Comparison of ENCODE assay signal across 12 cellular contexts in genomic region chr2:197208029-197208428, GRCh38.
DNase-seq lines count a peak whose midpoint lies in the region; ATAC-seq and TF ChIP-seq lines count a peak whose summit lies in the region.
"Had no signal": no experiment of that assay in that cellular context is flagged by ENCODE, and none has a peak within 500 bp of the region (broad histone marks: within the 10 kb centered on the region; RNA-seq: fewer than 3 reads in every experiment).

No MANE protein-coding gene starts in this region.

- no peak for TF ChIP-seq POLR2A in transverse colon (IDR thresholded peaks at IDR 0.05)

- peak overlapping the region; percentile 97 for H3K27ac Mint-ChIP-seq in activated naive CD4-positive, alpha-beta T cell treated with anti-CD3 and anti-CD28 coated beads for 36 hours
- peak overlapping the region; percentile 93 for H3K27ac Mint-ChIP-seq in activated CD4-positive, alpha-beta memory T cell treated with anti-CD3 and anti-CD28 coated beads, Interleukin-2, amount 10 ng/mL, durations not matched to agents 7 days and 5 days

- H3K4me1 ChIP-seq in left lung (peaks cover 48 to 86% of the 10 kb centered on the region in 2 donors), transverse colon (peaks cover 7 to 75% (median 18%) of the 10 kb centered on the region in 4 donors), left ventricle myocardium inferior (peaks cover 39% of the 10 kb centered on the region)

- H3K9me3 Mint-ChIP-seq in activated naive CD4-positive, alpha-beta T cell treated with anti-CD3 and anti-CD28 coated beads for 36 hours, result no peaks in the 10 kb centered on the region
- no peaks in the 10 kb centered on the region for H3K9me3 Mint-ChIP-seq in activated CD4-positive, alpha-beta memory T cell treated with anti-CD3 and anti-CD28 coated beads, Interleukin-2, amount 10 ng/mL, durations not matched to agents 7 days and 5 days

- no peaks in the 10 kb centered on the region for H3K27me3 Mint-ChIP-seq in activated naive CD4-positive, alpha-beta T cell treated with anti-CD3 and anti-CD28 coated beads for 36 hours (ENCODE audit: low read depth)
- no peaks in the 10 kb centered on the region for H3K27me3 Mint-ChIP-seq in activated CD4-positive, alpha-beta memory T cell treated with anti-CD3 and anti-CD28 coated beads, Interleukin-2, amount 10 ng/mL, durations not matched to agents 7 days and 5 days

- in situ Hi-C loops in transverse colon (cut with MboI; ENCODE audit: low pct_ligation_motif_present in 1 of 4, low pct_unique_long_range_greater_than_20kb in 1 of 4, low sequenced_read_pairs in 3 of 4), result no loop called here

- no peaks in the 10 kb centered on the region for H3K9me3 ChIP-seq in left lung
- H3K9me3 ChIP-seq in transverse colon, result no peaks in the 10 kb centered on the region
- H3K9me3 ChIP-seq in left ventricle myocardium inferior (replicated peaks), result no peaks in the 10 kb centered on the region

- WGBS in transverse colon (ENCODE audit: low coverage in 1 of 2), 2 donors, result 46 to 76% methylated on average over 2 to 5 of the region's 5 CpGs

- TF ChIP-seq CTCF in left lung (IDR thresholded peaks at IDR 0.05) (no peak), transverse colon (IDR thresholded peaks at IDR 0.05) (no peak), left ventricle myocardium inferior (IDR thresholded peaks at IDR 0.05; ENCODE audit: borderline replicate concordance) (no peak)

- intact Hi-C loops in activated naive CD4-positive, alpha-beta T cell treated with anti-CD3 and anti-CD28 coated beads for 36 hours (cut with micrococcal nuclease), result loop anchor here (10.0 kb wide), 1 partner anchor 797 kb away; no protein-coding TSS in a partner anchor
- intact Hi-C loops in left lung (cut with DNase I), result no loop called here
- intact Hi-C loops in transverse colon (cut with DNase I; ENCODE audit: low total_unique reads), result no loop called here
- intact Hi-C loops in left ventricle myocardium inferior (cut with micrococcal nuclease), result no loop called here

- H3K27ac ChIP-seq in left lung (peak overlapping the region; percentile 72 to 76), transverse colon (peak overlapping the region; percentile 45 to 69 (median 64)), left ventricle myocardium inferior (replicated peaks) (no peak overlapping the region)

- H3K4me3 Mint-ChIP-seq in activated naive CD4-positive, alpha-beta T cell treated with anti-CD3 and anti-CD28 coated beads for 36 hours, result peak overlapping the region; percentile 72
- H3K4me3 Mint-ChIP-seq in activated CD4-positive, alpha-beta memory T cell treated with anti-CD3 and anti-CD28 coated beads, Interleukin-2, amount 10 ng/mL, durations not matched to agents 7 days and 5 days, result no peak overlapping the region

- DNase-seq in activated naive CD4-positive, alpha-beta T cell treated with anti-CD3 and anti-CD28 coated beads for 36 hours, result peak; percentile 51
- DNase-seq in activated naive CD4-positive, alpha-beta T cell treated with anti-CD3 and anti-CD28 coated beads, Interleukin-2, amount 50 U/mL, for 16 hours, result no peak
- no peak for DNase-seq in activated CD4-positive, alpha-beta memory T cell treated with anti-CD3 and anti-CD28 coated beads, Interleukin-2, amount 10 ng/mL, durations not matched to agents 7 days and 5 days
- no peak for DNase-seq in left lung
- DNase-seq in transverse colon, result no peak
- no peak for DNase-seq in DMS153 (lab: John Stamatoyannopoulos, UW)
- no peak for DNase-seq in left ventricle myocardium inferior
- no peak for DNase-seq in DMS 273 treated with DMSO at 0.1 percent for 48 hours (lab: John Stamatoyannopoulos, UW)
- DNase-seq: hypothalamus, NCI-H2171, trophoblast cell had no signal

- no peak for ATAC-seq in left lung
- ATAC-seq: SK-N-SH treated with all-trans-retinoic acid at 6 μM for 48 hours had no signal

- TF ChIP-seq EP300 in transverse colon (IDR thresholded peaks at IDR 0.05; ENCODE audit: low read depth), result no peak

- H3K27me3 ChIP-seq in left lung (no peaks in the 10 kb centered on the region), transverse colon (no peaks in the 10 kb centered on the region), left ventricle myocardium inferior (ENCODE audit: low read depth) (no peaks in the 10 kb centered on the region)

- POLR2A ChIA-PET in activated CD4-positive, alpha-beta memory T cell treated with anti-CD3 and anti-CD28 coated beads, Interleukin-2, amount 10 ng/mL, durations not matched to agents 7 days and 5 days (lab: Charles Lee), result interaction anchor here (0.6 to 12.7 kb wide), 6 partner anchors 9 to 409 kb away, joined by 3 to 158 read pairs (median 9); partner anchors contain the start of genes ANKRD44 and GTF3C3

- H3K4me3 ChIP-seq in left lung (no peak overlapping the region), transverse colon (no peak overlapping the region), left ventricle myocardium inferior (no peak overlapping the region)

- peaks cover 94% of the 10 kb centered on the region for H3K4me1 Mint-ChIP-seq in activated naive CD4-positive, alpha-beta T cell treated with anti-CD3 and anti-CD28 coated beads for 36 hours (ENCODE audit: low read depth)
- H3K4me1 Mint-ChIP-seq in activated CD4-positive, alpha-beta memory T cell treated with anti-CD3 and anti-CD28 coated beads, Interleukin-2, amount 10 ng/mL, durations not matched to agents 7 days and 5 days, result peaks cover 91% of the 10 kb centered on the region

- CTCF ChIA-PET in activated naive CD4-positive, alpha-beta T cell treated with anti-CD3 and anti-CD28 coated beads for 36 hours (lab: Charles Lee), result interaction anchor here (1.0 to 7.0 kb wide), 9 partner anchors 10 to 104 kb away, joined by 3 to 34 read pairs (median 4); no protein-coding TSS in a partner anchor
- CTCF ChIA-PET in activated CD4-positive, alpha-beta memory T cell treated with anti-CD3 and anti-CD28 coated beads, Interleukin-2, amount 10 ng/mL, durations not matched to agents 7 days and 5 days (lab: Charles Lee), result interaction anchor here (0.7 to 2.3 kb wide), 5 partner anchors 8 to 103 kb away, joined by 3 to 5 read pairs (median 3); partner anchors contain the start of gene ANKRD44

- H3K36me3 ChIP-seq in left lung, result no peaks in the 10 kb centered on the region
- no peaks in the 10 kb centered on the region for H3K36me3 ChIP-seq in transverse colon
- H3K36me3 ChIP-seq in left ventricle myocardium inferior, result no peaks in the 10 kb centered on the region

- H3K36me3 Mint-ChIP-seq in activated naive CD4-positive, alpha-beta T cell treated with anti-CD3 and anti-CD28 coated beads for 36 hours (ENCODE audit: low read depth), result peaks cover 12% of the 10 kb centered on the region
- peaks cover 68% of the 10 kb centered on the region for H3K36me3 Mint-ChIP-seq in activated CD4-positive, alpha-beta memory T cell treated with anti-CD3 and anti-CD28 coated beads, Interleukin-2, amount 10 ng/mL, durations not matched to agents 7 days and 5 days (ENCODE audit: low read depth)
